In the genomic region with DNA sequence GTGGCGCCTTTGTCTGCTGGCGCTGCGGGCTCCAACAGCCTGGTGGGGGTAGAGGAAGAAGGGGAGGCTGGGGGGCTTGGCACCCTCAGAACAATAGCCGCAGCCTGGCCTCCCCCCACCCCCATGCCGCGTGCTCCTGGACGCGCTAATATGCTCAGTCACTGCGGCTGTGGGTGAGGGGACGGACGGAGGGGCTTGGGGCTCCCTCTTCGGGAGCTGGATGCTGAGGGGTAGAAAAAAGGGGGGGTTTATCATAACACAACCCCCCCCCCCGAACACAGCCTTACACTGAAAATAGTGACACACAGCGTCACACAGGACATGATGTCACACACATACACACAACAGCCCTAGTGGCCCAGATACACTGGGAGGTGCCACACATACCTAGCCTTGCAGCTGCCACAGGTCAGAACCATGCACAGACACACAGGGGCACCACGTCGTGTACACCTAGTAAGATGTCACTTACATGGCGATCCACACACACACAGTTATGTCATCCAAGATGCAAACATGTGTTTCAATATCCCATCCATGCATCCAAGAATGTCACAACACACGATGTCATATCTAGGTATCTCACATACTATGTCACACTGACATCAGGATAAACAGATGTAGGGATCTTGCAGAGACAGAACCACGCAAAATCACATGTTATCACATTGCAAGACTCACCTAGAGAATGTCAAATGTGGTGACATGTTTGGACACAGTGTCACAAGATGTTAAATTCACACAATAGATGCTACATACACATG, we compare ENCODE assay signal across 8 cellular contexts. TPM values are rescaled to one million over a fixed set of nuclear protein-coding genes. Genes with fewer than 3 reads are reported as not detected.
DNase-seq lines count a peak whose midpoint lies in the region; ATAC-seq and TF ChIP-seq lines count a peak whose summit lies in the region.

No MANE protein-coding gene starts in this region.

- no peaks in the 10 kb centered on the region for H3K9me3 ChIP-seq in CD8-positive, alpha-beta T cell (ENCODE audit: low read length)
- H3K9me3 ChIP-seq in lower lobe of right lung = no peaks in the 10 kb centered on the region

- TF ChIP-seq CTCF in CD8-positive, alpha-beta T cell (IDR thresholded peaks at IDR 0.05) = no peak
- TF ChIP-seq CTCF in HFF-Myc (IDR thresholded peaks at IDR 0.05; ENCODE audit: low read depth, low read length, missing control alignments) (no peak), lower lobe of right lung (IDR thresholded peaks at IDR 0.05) (no peak)

- peaks cover 24% of the 10 kb centered on the region for H3K4me1 ChIP-seq in CD8-positive, alpha-beta T cell (ENCODE audit: insufficient read depth, low read length)
- peaks cover 20% of the 10 kb centered on the region for H3K4me1 ChIP-seq in lower lobe of right lung

- H3K27me3 Mint-ChIP-seq in CD8-positive, alpha-beta T cell (ENCODE audit: low read depth) = peaks cover 79% of the 10 kb centered on the region

- ATAC-seq in CD8-positive, alpha-beta T cell = peak; percentile 57
- ATAC-seq in lower lobe of right lung (no peak), HG03571 (IDR thresholded peaks at IDR 0.05; ENCODE audit: unreplicated experiment) (no peak), HG03280 (IDR thresholded peaks at IDR 0.05; ENCODE audit: unreplicated experiment) (no peak)

- peaks cover 34% of the 10 kb centered on the region for H3K4me1 Mint-ChIP-seq in CD8-positive, alpha-beta T cell (ENCODE audit: low read depth)

- H3K4me3 ChIP-seq in CD8-positive, alpha-beta T cell (ENCODE audit: low read depth, low read length) = no peak overlapping the region
- H3K4me3 ChIP-seq in HFF-Myc (replicated peaks; ENCODE audit: low read depth, low read length) (peak overlapping the region; percentile 35), lower lobe of right lung (peak overlapping the region; percentile 35)

- H3K27ac ChIP-seq in CD8-positive, alpha-beta T cell (ENCODE audit: low read depth, low read length) = no peak overlapping the region
- H3K27ac ChIP-seq in lower lobe of right lung = no peak overlapping the region

- no peaks in the 10 kb centered on the region for H3K9me3 Mint-ChIP-seq in CD8-positive, alpha-beta T cell

- intact Hi-C loops in CD8-positive, alpha-beta T cell (cut with DNase I, micrococcal nuclease) = loop anchor here in 1 of 2 experiments (2.0 kb wide), 1 partner anchor 32 kb away; the partner anchor contains the start of gene RNASEH2A
- intact Hi-C loops in lower lobe of right lung (cut with DNase I) = no loop called here

- POLR2A ChIA-PET in CD8-positive, alpha-beta T cell (lab: Charles Lee) = interaction anchor here (1.2 kb wide), 1 partner anchor 47 kb away, joined by 4 read pairs; the partner anchor contains the start of gene JUNB

- CTCF ChIA-PET in CD8-positive, alpha-beta T cell (lab: Charles Lee) = interaction anchor here (1.0 kb wide), 2 partner anchors 9 to 43 kb away, joined by 3 read pairs; no protein-coding TSS in a partner anchor

- H3K4me3 Mint-ChIP-seq in CD8-positive, alpha-beta T cell = peak overlapping the region; percentile 65

- no peaks in the 10 kb centered on the region for H3K36me3 Mint-ChIP-seq in CD8-positive, alpha-beta T cell

- peaks cover 56% of the 10 kb centered on the region for H3K27me3 ChIP-seq in CD8-positive, alpha-beta T cell (ENCODE audit: insufficient read depth, low read length)
- peaks cover 87% of the 10 kb centered on the region for H3K27me3 ChIP-seq in lower lobe of right lung (ENCODE audit: low read depth)

- peak in 1 of 7 experiments; percentile 34 for DNase-seq in CD8-positive, alpha-beta T cell
- DNase-seq in HFF-Myc (ENCODE audit: extremely low read depth, low read depth) (no peak), lower lobe of right lung (no peak), KG1 (lab: John Stamatoyannopoulos, UW) (no peak), DMS79 (lab: John Stamatoyannopoulos, UW) (no peak)
- peak; percentile 33 to 43 for DNase-seq in activated T-cell treated with anti-CD3 and anti-CD28 coated beads, Interleukin-2, amount 50 U/mL, for 48 hours

- no peak overlapping the region for H3K27ac Mint-ChIP-seq in CD8-positive, alpha-beta T cell

- H3K36me3 ChIP-seq in CD8-positive, alpha-beta T cell (ENCODE audit: insufficient read depth, low read length) = no peaks in the 10 kb centered on the region
- H3K36me3 ChIP-seq in lower lobe of right lung = no peaks in the 10 kb centered on the region

RNA-seq across cellular contexts. Expression of gene MAST1, which starts 0.8 kb away (rescaled TPM):
- 1 to 10 TPM in 1 of 2 experiments, under 1 TPM in 1; 0.64 to 1.1 TPM for total RNA-seq in CD8-positive, alpha-beta T cell
- 0.15 TPM for total RNA-seq in lower lobe of right lung

RNA-seq across cellular contexts. Expression of gene RTBDN, which starts 4.7 kb away (rescaled TPM):
- not detected for total RNA-seq in CD8-positive, alpha-beta T cell
- total RNA-seq in lower lobe of right lung = not detected

RNA-seq across cellular contexts. Expression of gene RNASEH2A, which starts 32.7 kb away (rescaled TPM):
- 1 to 10 TPM; 1.3 to 2.2 TPM for total RNA-seq in CD8-positive, alpha-beta T cell
- 10.9 TPM for total RNA-seq in lower lobe of right lung

RNA-seq across cellular contexts. Expression of gene THSD8, which starts 37.2 kb away (rescaled TPM):
- under 1 TPM in 1 of 2 experiments, not detected in 1; 0.79 TPM for total RNA-seq in CD8-positive, alpha-beta T cell
- total RNA-seq in lower lobe of right lung = 1.5 TPM

RNA-seq across cellular contexts. Expression of gene PRDX2, which starts 37.5 kb away (rescaled TPM):
- total RNA-seq in CD8-positive, alpha-beta T cell = 10 to 100 TPM; 57.5 to 59.1 TPM
- total RNA-seq in lower lobe of right lung = 101 TPM

Comparison
In these comparisons a context has a peak if more than half of its experiments do, and no peak if none do; other contexts are left out.
1. DNase-seq: peak in activated T-cell treated with anti-CD3 and anti-CD28 coated beads, Interleukin-2, amount 50 U/mL, for 48 hours (2 of 2); none in HFF-Myc (single experiment), lower lobe of right lung (single experiment), KG1 (single experiment) and DMS79 (single experiment).